In the genomic region with DNA sequence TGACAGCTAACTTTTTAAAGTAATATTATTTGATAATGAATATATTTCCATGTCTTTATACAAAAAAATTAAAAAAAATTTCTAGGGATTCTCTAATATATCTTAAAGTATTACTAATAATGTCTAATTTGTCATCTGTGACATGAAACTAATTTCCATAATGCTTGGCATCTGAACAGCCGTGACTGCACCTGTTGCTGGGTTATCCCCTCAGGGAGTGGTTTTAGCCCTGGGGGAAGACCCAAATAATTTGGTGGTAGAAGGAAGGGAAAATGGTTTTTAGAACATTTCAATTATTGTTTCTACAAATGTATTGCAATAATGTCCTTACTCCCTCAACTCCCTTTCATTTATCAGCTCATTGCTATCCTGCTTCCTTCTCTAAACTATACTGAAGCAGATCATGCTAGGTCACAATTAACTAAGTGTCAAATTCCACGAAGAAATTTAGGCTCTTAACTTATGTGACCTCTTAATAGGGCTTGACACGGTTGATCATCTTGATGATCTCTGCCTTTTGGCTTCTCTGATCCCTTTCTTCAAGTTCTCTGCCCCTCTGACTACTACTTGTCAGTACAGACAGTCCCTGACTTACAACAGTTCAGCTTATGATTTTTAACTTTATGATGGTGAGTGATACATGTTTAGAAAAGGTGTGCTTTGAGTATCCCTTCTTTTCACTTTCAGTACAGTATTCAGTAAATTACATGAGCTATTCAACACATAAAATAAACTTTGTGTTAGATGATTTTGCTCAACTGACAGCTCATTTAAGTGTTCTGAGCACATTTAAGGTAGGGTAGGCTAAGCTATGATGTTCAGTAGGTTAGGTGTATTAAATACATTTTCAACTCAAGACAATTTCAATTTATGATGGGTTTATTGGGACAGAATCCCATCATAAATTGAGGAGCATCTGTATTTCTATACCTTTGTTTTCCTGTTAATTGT, we compare ENCODE assay signal across 1 cellular context.
A peak's percentile ranks its signal among the peaks of the same experiment; 100 is the strongest.
TF ChIP-seq lines count a peak whose summit lies in the region.

No MANE protein-coding gene starts in this region.

TF ChIP-seq in GM12878, 131 proteins besides CTCF, POLR2A, EP300 and RAD21 (continued from another document):
- TF ChIP-seq, protein P1, sequence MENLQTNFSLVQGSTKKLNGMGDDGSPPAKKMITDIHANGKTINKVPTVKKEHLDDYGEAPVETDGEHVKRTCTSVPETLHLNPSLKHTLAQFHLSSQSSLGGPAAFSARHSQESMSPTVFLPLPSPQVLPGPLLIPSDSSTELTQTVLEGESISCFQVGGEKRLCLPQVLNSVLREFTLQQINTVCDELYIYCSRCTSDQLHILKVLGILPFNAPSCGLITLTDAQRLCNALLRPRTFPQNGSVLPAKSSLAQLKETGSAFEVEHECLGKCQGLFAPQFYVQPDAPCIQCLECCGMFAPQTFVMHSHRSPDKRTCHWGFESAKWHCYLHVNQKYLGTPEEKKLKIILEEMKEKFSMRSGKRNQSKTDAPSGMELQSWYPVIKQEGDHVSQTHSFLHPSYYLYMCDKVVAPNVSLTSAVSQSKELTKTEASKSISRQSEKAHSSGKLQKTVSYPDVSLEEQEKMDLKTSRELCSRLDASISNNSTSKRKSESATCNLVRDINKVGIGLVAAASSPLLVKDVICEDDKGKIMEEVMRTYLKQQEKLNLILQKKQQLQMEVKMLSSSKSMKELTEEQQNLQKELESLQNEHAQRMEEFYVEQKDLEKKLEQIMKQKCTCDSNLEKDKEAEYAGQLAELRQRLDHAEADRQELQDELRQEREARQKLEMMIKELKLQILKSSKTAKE (IDR thresholded peaks at IDR 0.05; ENCODE audit: low read depth, poor library complexity, severe bottlenecking): no peak
- no peak for TF ChIP-seq MEF2B (IDR thresholded peaks at IDR 0.05; ENCODE audit: partially characterized antibody, poor library complexity, severe bottlenecking)
- TF ChIP-seq, protein P2, sequence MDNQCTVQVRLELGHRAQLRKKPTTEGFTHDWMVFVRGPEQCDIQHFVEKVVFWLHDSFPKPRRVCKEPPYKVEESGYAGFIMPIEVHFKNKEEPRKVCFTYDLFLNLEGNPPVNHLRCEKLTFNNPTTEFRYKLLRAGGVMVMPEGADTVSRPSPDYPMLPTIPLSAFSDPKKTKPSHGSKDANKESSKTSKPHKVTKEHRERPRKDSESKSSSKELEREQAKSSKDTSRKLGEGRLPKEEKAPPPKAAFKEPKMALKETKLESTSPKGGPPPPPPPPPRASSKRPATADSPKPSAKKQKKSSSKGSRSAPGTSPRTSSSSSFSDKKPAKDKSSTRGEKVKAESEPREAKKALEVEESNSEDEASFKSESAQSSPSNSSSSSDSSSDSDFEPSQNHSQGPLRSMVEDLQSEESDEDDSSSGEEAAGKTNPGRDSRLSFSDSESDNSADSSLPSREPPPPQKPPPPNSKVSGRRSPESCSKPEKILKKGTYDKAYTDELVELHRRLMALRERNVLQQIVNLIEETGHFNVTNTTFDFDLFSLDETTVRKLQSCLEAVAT (IDR thresholded peaks at IDR 0.05): no peak
- TF ChIP-seq BCL11A (IDR thresholded peaks at IDR 0.05; ENCODE audit: low read depth, low read length): peak; percentile 70
- TF ChIP-seq, protein P3, sequence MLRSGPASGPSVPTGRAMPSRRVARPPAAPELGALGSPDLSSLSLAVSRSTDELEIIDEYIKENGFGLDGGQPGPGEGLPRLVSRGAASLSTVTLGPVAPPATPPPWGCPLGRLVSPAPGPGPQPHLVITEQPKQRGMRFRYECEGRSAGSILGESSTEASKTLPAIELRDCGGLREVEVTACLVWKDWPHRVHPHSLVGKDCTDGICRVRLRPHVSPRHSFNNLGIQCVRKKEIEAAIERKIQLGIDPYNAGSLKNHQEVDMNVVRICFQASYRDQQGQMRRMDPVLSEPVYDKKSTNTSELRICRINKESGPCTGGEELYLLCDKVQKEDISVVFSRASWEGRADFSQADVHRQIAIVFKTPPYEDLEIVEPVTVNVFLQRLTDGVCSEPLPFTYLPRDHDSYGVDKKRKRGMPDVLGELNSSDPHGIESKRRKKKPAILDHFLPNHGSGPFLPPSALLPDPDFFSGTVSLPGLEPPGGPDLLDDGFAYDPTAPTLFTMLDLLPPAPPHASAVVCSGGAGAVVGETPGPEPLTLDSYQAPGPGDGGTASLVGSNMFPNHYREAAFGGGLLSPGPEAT (IDR thresholded peaks at IDR 0.05; ENCODE audit: low read depth): no peak
- TF ChIP-seq NFIC (IDR thresholded peaks at IDR 0.05; ENCODE audit: low read depth, low read length): peak; percentile 84
- TF ChIP-seq, protein P4, sequence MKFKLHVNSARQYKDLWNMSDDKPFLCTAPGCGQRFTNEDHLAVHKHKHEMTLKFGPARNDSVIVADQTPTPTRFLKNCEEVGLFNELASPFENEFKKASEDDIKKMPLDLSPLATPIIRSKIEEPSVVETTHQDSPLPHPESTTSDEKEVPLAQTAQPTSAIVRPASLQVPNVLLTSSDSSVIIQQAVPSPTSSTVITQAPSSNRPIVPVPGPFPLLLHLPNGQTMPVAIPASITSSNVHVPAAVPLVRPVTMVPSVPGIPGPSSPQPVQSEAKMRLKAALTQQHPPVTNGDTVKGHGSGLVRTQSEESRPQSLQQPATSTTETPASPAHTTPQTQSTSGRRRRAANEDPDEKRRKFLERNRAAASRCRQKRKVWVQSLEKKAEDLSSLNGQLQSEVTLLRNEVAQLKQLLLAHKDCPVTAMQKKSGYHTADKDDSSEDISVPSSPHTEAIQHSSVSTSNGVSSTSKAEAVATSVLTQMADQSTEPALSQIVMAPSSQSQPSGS (IDR thresholded peaks at IDR 0.05; ENCODE audit: low read length): peak; percentile 49; the same call in 1 of the 2 replicates
- TF ChIP-seq LARP7 (IDR thresholded peaks at IDR 0.05): no peak
- 0 out of 2 replicates have a peak, but pooled peaks have one; percentile 16 for TF ChIP-seq MTA2 (IDR thresholded peaks at IDR 0.05; ENCODE audit: low read depth)
- TF ChIP-seq ETV6 (conservative IDR thresholded peaks at IDR 0.05 in 1 of 2, IDR thresholded peaks at IDR 0.05 in 1 of 2; ENCODE audit: borderline replicate concordance in 1 of 2, low read depth in 1 of 2): 0 out of 4 replicates have a peak, but pooled peaks of 1 of the 2 experiments have one; percentile 18
- TF ChIP-seq FOXM1 (IDR thresholded peaks at IDR 0.05; ENCODE audit: low read depth, low read length): peak; percentile 51; the same call in 1 of the 2 replicates
- TF ChIP-seq CBFB (IDR thresholded peaks at IDR 0.05; ENCODE audit: low read depth): peak; percentile 69; the same call in 1 of the 2 replicates
- TF ChIP-seq, protein P5, sequence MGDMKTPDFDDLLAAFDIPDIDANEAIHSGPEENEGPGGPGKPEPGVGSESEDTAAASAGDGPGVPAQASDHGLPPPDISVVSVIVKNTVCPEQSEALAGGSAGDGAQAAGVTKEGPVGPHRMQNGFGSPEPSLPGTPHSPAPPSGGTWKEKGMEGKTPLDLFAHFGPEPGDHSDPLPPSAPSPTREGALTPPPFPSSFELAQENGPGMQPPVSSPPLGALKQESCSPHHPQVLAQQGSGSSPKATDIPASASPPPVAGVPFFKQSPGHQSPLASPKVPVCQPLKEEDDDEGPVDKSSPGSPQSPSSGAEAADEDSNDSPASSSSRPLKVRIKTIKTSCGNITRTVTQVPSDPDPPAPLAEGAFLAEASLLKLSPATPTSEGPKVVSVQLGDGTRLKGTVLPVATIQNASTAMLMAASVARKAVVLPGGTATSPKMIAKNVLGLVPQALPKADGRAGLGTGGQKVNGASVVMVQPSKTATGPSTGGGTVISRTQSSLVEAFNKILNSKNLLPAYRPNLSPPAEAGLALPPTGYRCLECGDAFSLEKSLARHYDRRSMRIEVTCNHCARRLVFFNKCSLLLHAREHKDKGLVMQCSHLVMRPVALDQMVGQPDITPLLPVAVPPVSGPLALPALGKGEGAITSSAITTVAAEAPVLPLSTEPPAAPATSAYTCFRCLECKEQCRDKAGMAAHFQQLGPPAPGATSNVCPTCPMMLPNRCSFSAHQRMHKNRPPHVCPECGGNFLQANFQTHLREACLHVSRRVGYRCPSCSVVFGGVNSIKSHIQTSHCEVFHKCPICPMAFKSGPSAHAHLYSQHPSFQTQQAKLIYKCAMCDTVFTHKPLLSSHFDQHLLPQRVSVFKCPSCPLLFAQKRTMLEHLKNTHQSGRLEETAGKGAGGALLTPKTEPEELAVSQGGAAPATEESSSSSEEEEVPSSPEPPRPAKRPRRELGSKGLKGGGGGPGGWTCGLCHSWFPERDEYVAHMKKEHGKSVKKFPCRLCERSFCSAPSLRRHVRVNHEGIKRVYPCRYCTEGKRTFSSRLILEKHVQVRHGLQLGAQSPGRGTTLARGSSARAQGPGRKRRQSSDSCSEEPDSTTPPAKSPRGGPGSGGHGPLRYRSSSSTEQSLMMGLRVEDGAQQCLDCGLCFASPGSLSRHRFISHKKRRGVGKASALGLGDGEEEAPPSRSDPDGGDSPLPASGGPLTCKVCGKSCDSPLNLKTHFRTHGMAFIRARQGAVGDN (IDR thresholded peaks at IDR 0.05): no peak
- TF ChIP-seq TCF12 (IDR thresholded peaks at IDR 0.05; ENCODE audit: low read depth, low read length): peak; percentile 86
- peak in 1 of 2 experiments; percentile 37; a peak in 1 of 4 replicates for TF ChIP-seq IKZF2 (IDR thresholded peaks at IDR 0.05)
- TF ChIP-seq JUNB (IDR thresholded peaks at IDR 0.05): peak; percentile 29
- no peak for TF ChIP-seq POLR2AphosphoS2 (IDR thresholded peaks at IDR 0.05; ENCODE audit: low read depth, low read length)
- TF ChIP-seq KAT2A (conservative IDR thresholded peaks at IDR 0.05; ENCODE audit: control insufficient read depth, low read depth, low read length): no peak
- TF ChIP-seq NR2F1 (conservative IDR thresholded peaks at IDR 0.05): no peak
- no peak for TF ChIP-seq CBX5 (IDR thresholded peaks at IDR 0.05; ENCODE audit: low read depth)
- no peak for TF ChIP-seq CEBPB (IDR thresholded peaks at IDR 0.05; ENCODE audit: borderline replicate concordance in 1 of 2, low read depth in 2 of 2, low read length in 2 of 2)
- no peak for TF ChIP-seq HDGF (IDR thresholded peaks at IDR 0.05)
- no peak for TF ChIP-seq NRF1 (conservative IDR thresholded peaks at IDR 0.05; ENCODE audit: low read depth, low read length)
- TF ChIP-seq PAX5 (IDR thresholded peaks at IDR 0.05; ENCODE audit: borderline replicate concordance, low read depth, low read length): 0 out of 2 replicates have a peak, but pooled peaks have one; percentile 20
- TF ChIP-seq ZNF217 (IDR thresholded peaks at IDR 0.05): no peak
- TF ChIP-seq, protein P6, sequence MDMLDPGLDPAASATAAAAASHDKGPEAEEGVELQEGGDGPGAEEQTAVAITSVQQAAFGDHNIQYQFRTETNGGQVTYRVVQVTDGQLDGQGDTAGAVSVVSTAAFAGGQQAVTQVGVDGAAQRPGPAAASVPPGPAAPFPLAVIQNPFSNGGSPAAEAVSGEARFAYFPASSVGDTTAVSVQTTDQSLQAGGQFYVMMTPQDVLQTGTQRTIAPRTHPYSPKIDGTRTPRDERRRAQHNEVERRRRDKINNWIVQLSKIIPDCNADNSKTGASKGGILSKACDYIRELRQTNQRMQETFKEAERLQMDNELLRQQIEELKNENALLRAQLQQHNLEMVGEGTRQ (IDR thresholded peaks at IDR 0.05; ENCODE audit: borderline replicate concordance, low read depth, low read length): no peak
- TF ChIP-seq, protein P7, sequence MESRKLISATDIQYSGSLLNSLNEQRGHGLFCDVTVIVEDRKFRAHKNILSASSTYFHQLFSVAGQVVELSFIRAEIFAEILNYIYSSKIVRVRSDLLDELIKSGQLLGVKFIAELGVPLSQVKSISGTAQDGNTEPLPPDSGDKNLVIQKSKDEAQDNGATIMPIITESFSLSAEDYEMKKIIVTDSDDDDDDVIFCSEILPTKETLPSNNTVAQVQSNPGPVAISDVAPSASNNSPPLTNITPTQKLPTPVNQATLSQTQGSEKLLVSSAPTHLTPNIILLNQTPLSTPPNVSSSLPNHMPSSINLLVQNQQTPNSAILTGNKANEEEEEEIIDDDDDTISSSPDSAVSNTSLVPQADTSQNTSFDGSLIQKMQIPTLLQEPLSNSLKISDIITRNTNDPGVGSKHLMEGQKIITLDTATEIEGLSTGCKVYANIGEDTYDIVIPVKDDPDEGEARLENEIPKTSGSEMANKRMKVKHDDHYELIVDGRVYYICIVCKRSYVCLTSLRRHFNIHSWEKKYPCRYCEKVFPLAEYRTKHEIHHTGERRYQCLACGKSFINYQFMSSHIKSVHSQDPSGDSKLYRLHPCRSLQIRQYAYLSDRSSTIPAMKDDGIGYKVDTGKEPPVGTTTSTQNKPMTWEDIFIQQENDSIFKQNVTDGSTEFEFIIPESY (IDR thresholded peaks at IDR 0.05): no peak
- peak; percentile 72; the same call in 1 of the 2 replicates for TF ChIP-seq TCF3 (IDR thresholded peaks at IDR 0.05; ENCODE audit: borderline replicate concordance, insufficient read depth, low read depth, low read length)
- TF ChIP-seq RUNX3 (IDR thresholded peaks at IDR 0.05; ENCODE audit: low read length): peak; percentile 77
- TF ChIP-seq GABPA (IDR thresholded peaks at IDR 0.05; ENCODE audit: low read depth): no peak
